In the genomic region with DNA sequence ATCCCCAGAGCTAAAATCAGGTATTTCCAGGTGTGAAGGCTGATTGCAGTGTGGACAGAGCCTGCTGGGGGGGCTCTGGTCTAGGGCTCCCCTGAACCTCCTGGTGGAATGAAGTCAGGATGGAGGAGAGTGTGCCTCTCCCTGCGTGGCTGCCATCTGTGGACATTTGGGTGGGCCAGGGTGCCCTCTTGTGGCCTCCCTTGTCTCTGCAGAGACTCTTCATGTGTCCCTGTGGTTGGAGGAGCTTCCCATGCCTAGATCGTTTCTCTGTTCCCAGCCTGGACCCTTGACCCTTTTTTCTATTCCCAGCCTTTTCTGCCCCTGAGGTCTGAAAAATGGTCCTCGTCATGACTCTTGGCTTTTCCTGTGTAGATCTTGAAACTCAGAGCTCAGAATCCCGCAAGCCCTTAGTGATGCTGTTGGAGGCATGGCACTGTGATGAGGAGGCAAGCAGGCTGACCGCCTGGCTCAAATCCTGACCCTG, we compare ENCODE assay signal across 9 cellular contexts. TPM values are rescaled to one million over a fixed set of nuclear protein-coding genes. Genes with fewer than 3 reads are reported as not detected.
DNase-seq lines count a peak whose midpoint lies in the region; ATAC-seq and TF ChIP-seq lines count a peak whose summit lies in the region.
"Had no signal": no experiment of that assay in that cellular context is flagged by ENCODE, and none has a peak within 500 bp of the region (broad histone marks: within the 10 kb centered on the region; RNA-seq: fewer than 3 reads in every experiment).

No MANE protein-coding gene starts in this region.

- no peak overlapping the region for H3K27ac ChIP-seq in CD8-positive, alpha-beta T cell (ENCODE audit: low read depth, low read length)

- intact Hi-C loops in CD8-positive, alpha-beta T cell (cut with DNase I, micrococcal nuclease): loop anchor here (1.0 to 10.0 kb wide), 3 partner anchors 104 to 154 kb away; no protein-coding TSS in a partner anchor

- no peaks in the 10 kb centered on the region for H3K36me3 Mint-ChIP-seq in CD8-positive, alpha-beta T cell
- no peaks in the 10 kb centered on the region for H3K36me3 Mint-ChIP-seq in HFFc6 (ENCODE audit: low read depth)
- H3K36me3 Mint-ChIP-seq: IgD-negative memory B cell had no signal

- TF ChIP-seq CTCF in CD8-positive, alpha-beta T cell (IDR thresholded peaks at IDR 0.05): peak; percentile 62
- peak; percentile 85 for TF ChIP-seq CTCF in HFFc6 (IDR thresholded peaks at IDR 0.05)

- no peaks in the 10 kb centered on the region for H3K27me3 Mint-ChIP-seq in CD8-positive, alpha-beta T cell (ENCODE audit: low read depth)
- peaks cover 14% of the 10 kb centered on the region for H3K27me3 Mint-ChIP-seq in HFFc6 (ENCODE audit: insufficient read depth)

- no peaks in the 10 kb centered on the region for H3K9me3 ChIP-seq in CD8-positive, alpha-beta T cell (ENCODE audit: low read length)

- H3K4me3 Mint-ChIP-seq in CD8-positive, alpha-beta T cell: no peak overlapping the region
- no peak overlapping the region for H3K4me3 Mint-ChIP-seq in HFFc6
- H3K4me3 Mint-ChIP-seq: IgD-negative memory B cell had no signal

- peak; percentile 22 to 70 (median 50) for DNase-seq in CD8-positive, alpha-beta T cell
- DNase-seq in HFFc6: peak; percentile 39
- DNase-seq in RKO (ENCODE audit: low spot score): peak; percentile 65
- DNase-seq in activated effector memory CD4-positive, alpha-beta T cell treated with anti-CD3 and anti-CD28 coated beads, Interleukin-2, amount 50 U/mL, for 16 hours: peak; percentile 83
- DNase-seq in germinal center (ENCODE audit: low spot score): peak; percentile 53
- DNase-seq in pons (ENCODE audit: low spot score): peak; percentile 50

- H3K4me1 ChIP-seq in CD8-positive, alpha-beta T cell (ENCODE audit: insufficient read depth, low read length): no peaks in the 10 kb centered on the region

- peaks cover 4% of the 10 kb centered on the region for H3K4me1 Mint-ChIP-seq in CD8-positive, alpha-beta T cell (ENCODE audit: low read depth)
- H3K4me1 Mint-ChIP-seq in HFFc6 (ENCODE audit: low read depth): no peaks in the 10 kb centered on the region

- ATAC-seq in CD8-positive, alpha-beta T cell: peak; percentile 82
- no peak for ATAC-seq in HG03039 (IDR thresholded peaks at IDR 0.05; ENCODE audit: unreplicated experiment)
- ATAC-seq in HG02981 (IDR thresholded peaks at IDR 0.05; ENCODE audit: unreplicated experiment): no peak

- H3K27me3 ChIP-seq in CD8-positive, alpha-beta T cell (ENCODE audit: insufficient read depth, low read length): no peaks in the 10 kb centered on the region

- no peak overlapping the region for H3K4me3 ChIP-seq in CD8-positive, alpha-beta T cell (ENCODE audit: low read depth, low read length)

- CTCF ChIA-PET in CD8-positive, alpha-beta T cell (lab: Charles Lee): interaction anchor here (0.6 to 2.9 kb wide), 27 partner anchors 9 to 390 kb away, joined by 3 to 15 read pairs (median 4); a partner anchor contains a TSS

- POLR2A ChIA-PET in CD8-positive, alpha-beta T cell (lab: Charles Lee): interaction anchor here (1.4 kb wide), 1 partner anchor 9 kb away, joined by 4 read pairs; no protein-coding TSS in a partner anchor

- no peaks in the 10 kb centered on the region for H3K36me3 ChIP-seq in CD8-positive, alpha-beta T cell (ENCODE audit: insufficient read depth, low read length)

- no peaks in the 10 kb centered on the region for H3K9me3 Mint-ChIP-seq in CD8-positive, alpha-beta T cell
- H3K9me3 Mint-ChIP-seq in HFFc6: no peaks in the 10 kb centered on the region

- no peak overlapping the region for H3K27ac Mint-ChIP-seq in CD8-positive, alpha-beta T cell
- H3K27ac Mint-ChIP-seq in HFFc6: no peak overlapping the region
- H3K27ac Mint-ChIP-seq: IgD-negative memory B cell had no signal

RNA-seq across cellular contexts. Expression of a gene that starts 9.9 kb away (rescaled TPM):
- total RNA-seq in CD8-positive, alpha-beta T cell: 10 to 100 TPM; 86.4 to 87.8 TPM
- total RNA-seq in HFFc6 (2021; fragmentation: NEBNext Ultra II Directional; extraction: Animal tissue kit (Norgen Biotek cat#: 25700)): 100 to 1,000 TPM; 179 to 208 (median 199) TPM
